ENCODE assay signal across 24 cellular contexts in the genomic region with DNA sequence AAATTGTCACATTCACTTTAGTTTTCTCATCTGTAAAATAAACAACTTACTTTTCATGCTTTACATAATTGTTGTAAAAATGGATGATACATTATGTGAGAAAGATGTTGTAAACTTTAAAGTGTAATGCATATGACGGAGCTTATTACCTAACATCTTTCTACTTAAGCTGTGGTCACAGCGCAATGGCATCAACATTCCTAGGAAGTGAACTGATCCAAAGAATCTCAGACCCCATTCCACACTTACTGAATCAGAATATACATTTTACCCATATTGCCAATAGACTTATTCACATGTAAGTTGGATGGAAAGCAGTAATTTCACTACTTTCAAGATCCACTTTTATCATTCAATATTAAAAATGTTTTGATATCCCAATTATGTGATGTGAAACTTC.
DNase-seq lines count a peak whose midpoint lies in the region; ATAC-seq and TF ChIP-seq lines count a peak whose summit lies in the region.
"Had no signal": no experiment of that assay in that cellular context is flagged by ENCODE, and none has a peak within 500 bp of the region (broad histone marks: within the 10 kb centered on the region; RNA-seq: fewer than 3 reads in every experiment).

No MANE protein-coding gene starts in this region.

- no peak overlapping the region for H3K4me3 Mint-ChIP-seq in naive thymus-derived CD4-positive, alpha-beta T cell
- H3K4me3 Mint-ChIP-seq: B cell, CD14-positive monocyte, GM23338 had no signal

- no peaks in the 10 kb centered on the region for H3K9me3 ChIP-seq in naive thymus-derived CD4-positive, alpha-beta T cell (ENCODE audit: control insufficient read depth in 2 of 3, low read length in 3 of 3)

- no peak for ATAC-seq in naive thymus-derived CD4-positive, alpha-beta T cell
- no peak for ATAC-seq in foreskin keratinocyte
- ATAC-seq: GM12878, GM23338, K562 had no signal

- H3K36me3 Mint-ChIP-seq in naive thymus-derived CD4-positive, alpha-beta T cell, result no peaks in the 10 kb centered on the region
- H3K36me3 Mint-ChIP-seq: CD14-positive monocyte had no signal

- H3K27me3 ChIP-seq in naive thymus-derived CD4-positive, alpha-beta T cell (ENCODE audit: control insufficient read depth in 2 of 2, insufficient read depth in 2 of 2, low read length in 2 of 2), result no peaks in the 10 kb centered on the region
- no peaks in the 10 kb centered on the region for H3K27me3 ChIP-seq in foreskin keratinocyte

- CTCF ChIA-PET in naive thymus-derived CD4-positive, alpha-beta T cell (lab: Charles Lee), result no interaction called here

- TF ChIP-seq CTCF in astrocyte of the spinal cord (IDR thresholded peaks at IDR 0.05; ENCODE audit: low read depth, low read length), result no peak
- TF ChIP-seq CTCF in foreskin keratinocyte (conservative IDR thresholded peaks at IDR 0.05), result no peak

- intact Hi-C loops in naive thymus-derived CD4-positive, alpha-beta T cell (cut with micrococcal nuclease), result no loop called here

- no peak overlapping the region for H3K27ac Mint-ChIP-seq in naive thymus-derived CD4-positive, alpha-beta T cell
- H3K27ac Mint-ChIP-seq: B cell, CD14-positive monocyte, GM23338 had no signal

- POLR2A ChIA-PET in naive thymus-derived CD4-positive, alpha-beta T cell (lab: Charles Lee), result no interaction called here

- H3K9me3 Mint-ChIP-seq in naive thymus-derived CD4-positive, alpha-beta T cell, result peaks cover 0 to 11% (median 3%) of the 10 kb centered on the region in 11 donors
- H3K9me3 Mint-ChIP-seq: CD14-positive monocyte, GM23338 had no signal

- DNase-seq in Daoy (ENCODE audit: low read depth) (peak; percentile 12), HT1080 (ENCODE audit: low read depth) (peak; percentile 69), astrocyte of the spinal cord (ENCODE audit: low read depth, low spot score) (peak; percentile 13), non-pigmented ciliary epithelial cell (ENCODE audit: low read depth) (peak; percentile 36), dermis blood vessel endothelial cell (no peak), GF-D8 (lab: John Stamatoyannopoulos, UW) (no peak), foreskin keratinocyte (no peak)
- DNase-seq in naive thymus-derived CD4-positive, alpha-beta T cell, result no peak
- DNase-seq: DMS53, HCEC 1CT, MM.1S, NCI-H1092, NCI-H1436, NCI-H187 treated with DMSO at 0.1 percent for 48 hours, NCI-H2107, NCI-H446 treated with DMSO at 0.1 percent for 48 hours, NCI-H526 treated with DMSO at 0.1 percent for 48 hours, OCI-M1, Right ventricle myocardium superior had no signal

- in situ Hi-C loops in astrocyte of the spinal cord (cut with HindIII; ENCODE audit: low sequenced_read_pairs), result no loop called here

- H3K4me1 Mint-ChIP-seq in naive thymus-derived CD4-positive, alpha-beta T cell, result no peaks in the 10 kb centered on the region
- H3K4me1 Mint-ChIP-seq: B cell, CD14-positive monocyte had no signal

- no peaks in the 10 kb centered on the region for H3K4me1 ChIP-seq in naive thymus-derived CD4-positive, alpha-beta T cell (ENCODE audit: control insufficient read depth in 2 of 2, insufficient read depth in 2 of 2, low read length in 2 of 2)
- H3K4me1 ChIP-seq in foreskin keratinocyte, result no peaks in the 10 kb centered on the region

- H3K27me3 Mint-ChIP-seq in naive thymus-derived CD4-positive, alpha-beta T cell, result no peaks in the 10 kb centered on the region
- H3K27me3 Mint-ChIP-seq: B cell had no signal

- no peaks in the 10 kb centered on the region for H3K36me3 ChIP-seq in naive thymus-derived CD4-positive, alpha-beta T cell (ENCODE audit: control insufficient read depth in 2 of 3, insufficient read depth in 3 of 3, low read length in 3 of 3)

- H3K4me3 ChIP-seq in astrocyte of the spinal cord (ENCODE audit: low read depth, low read length), result no peak overlapping the region
- no peak overlapping the region for H3K4me3 ChIP-seq in naive thymus-derived CD4-positive, alpha-beta T cell (ENCODE audit: low read length)
- H3K4me3 ChIP-seq: GM12878, GM23338, K562 had no signal

- H3K27ac ChIP-seq in naive thymus-derived CD4-positive, alpha-beta T cell (ENCODE audit: low read depth, low read length), result no peak overlapping the region
- no peak overlapping the region for H3K27ac ChIP-seq in foreskin keratinocyte

Comparison
In these comparisons a context has a peak if more than half of its experiments do, and no peak if none do; other contexts are left out.
1. DNase-seq: peak in Daoy (single experiment), HT1080 (single experiment), astrocyte of the spinal cord (single experiment) and non-pigmented ciliary epithelial cell (single experiment); none in naive thymus-derived CD4-positive, alpha-beta T cell (0 of 9), dermis blood vessel endothelial cell (single experiment), GF-D8 (single experiment) and foreskin keratinocyte (0 of 2).